19 cellular contexts compared by ENCODE assay signal in the genomic region with DNA sequence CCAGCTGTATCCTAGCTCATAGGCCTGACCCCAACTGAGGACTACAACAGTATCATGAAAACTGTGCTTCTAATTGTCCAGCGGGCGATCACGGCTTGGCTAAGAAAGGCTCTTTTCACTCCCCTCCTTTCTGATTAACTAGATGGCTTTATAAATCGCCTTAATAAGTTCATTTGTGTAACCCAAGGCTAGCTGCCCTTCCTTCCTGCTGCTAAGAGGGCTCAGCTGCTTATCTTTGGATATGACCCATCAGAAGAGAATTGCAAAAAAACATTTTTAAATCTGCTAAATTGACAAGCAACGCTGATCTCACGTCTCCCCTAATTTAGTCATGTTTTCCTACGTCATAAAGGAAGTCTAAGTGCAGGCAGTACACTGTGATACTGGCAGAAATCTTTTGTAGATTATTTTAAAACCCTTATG.
A peak's percentile ranks its signal among the peaks of the same experiment; 100 is the strongest.
DNase-seq lines count a peak whose midpoint lies in the region; ATAC-seq and TF ChIP-seq lines count a peak whose summit lies in the region.
"Had no signal": no experiment of that assay in that cellular context is flagged by ENCODE, and none has a peak within 500 bp of the region (broad histone marks: within the 10 kb centered on the region; RNA-seq: fewer than 3 reads in every experiment).

No MANE protein-coding gene starts in this region.

- H3K4me1 ChIP-seq in smooth muscle cell (ENCODE audit: low read depth): peaks cover 65% of the 10 kb centered on the region
- H3K4me1 ChIP-seq: left ventricle myocardium inferior had no signal

- peak overlapping the region; percentile 5 for H3K27ac ChIP-seq in angular gyrus (ENCODE audit: low read depth, low read length)
- peak overlapping the region; percentile 6 for H3K27ac ChIP-seq in layer of hippocampus (ENCODE audit: low read depth, low read length)
- H3K27ac ChIP-seq in smooth muscle cell (ENCODE audit: low read depth): peak overlapping the region; percentile 0
- H3K27ac ChIP-seq: 22Rv1, left ventricle myocardium inferior, tibial artery had no signal

- H2AFZ ChIP-seq in smooth muscle cell (ENCODE audit: low read depth): peak overlapping the region; percentile 26

- no peak for TF ChIP-seq CTCF in smooth muscle cell (IDR thresholded peaks at IDR 0.05; ENCODE audit: borderline replicate concordance, insufficient read depth, poor library complexity, severe bottlenecking)

- H3K9me3 ChIP-seq in smooth muscle cell (replicated peaks; ENCODE audit: low read depth): no peaks in the 10 kb centered on the region
- H3K9me3 ChIP-seq: left ventricle myocardium inferior, tibial artery had no signal

- DNase-seq in DMS 273 (lab: John Stamatoyannopoulos, UW; ENCODE audit: unreplicated experiment) (peak; percentile 39), DMS 273 treated with DMSO at 0.1 percent for 48 hours (lab: John Stamatoyannopoulos, UW) (no peak), smooth muscle cell (lab: John Stamatoyannopoulos, UW; ENCODE audit: unreplicated experiment) (no peak), HCEC 1CT (no peak), head of caudate nucleus (no peak)
- DNase-seq: activated CD8-positive, alpha-beta memory T cell treated with anti-CD3 and anti-CD28 coated beads, Interleukin-2, amount 10 ng/mL, durations not matched to agents 7 days and 5 days; C1 segment of cervical spinal cord; DMS79 treated with DMSO at 0.1 percent for 48 hours; left ventricle myocardium inferior; NCI-H1694 treated with DMSO at 0.1 percent for 48 hours; NCI-H446; tibial artery had no signal

- H3K36me3 ChIP-seq in smooth muscle cell (ENCODE audit: low read depth): no peaks in the 10 kb centered on the region
- H3K36me3 ChIP-seq: left ventricle myocardium inferior, tibial artery had no signal

- no peak overlapping the region for H3K9ac ChIP-seq in smooth muscle cell (ENCODE audit: low read depth)

- H3K4me2 ChIP-seq in smooth muscle cell: peak overlapping the region; percentile 1

- intact Hi-C loops in head of caudate nucleus (cut with DNase I): no loop called here

- no peak for ATAC-seq in HG03571 (IDR thresholded peaks at IDR 0.05; ENCODE audit: unreplicated experiment)
- ATAC-seq: activated CD4-positive, CD25-positive, alpha-beta regulatory T cell treated with anti-CD3 and anti-CD28 coated beads, Interleukin-2, amount 50 U/mL, for 24 hours; activated CD8-positive, alpha-beta memory T cell treated with anti-CD3 and anti-CD28 coated beads, Interleukin-2, amount 10 ng/mL, durations not matched to agents 7 days and 5 days; HCT116; stimulated activated memory B cell treated with anti-CD40 and anti-IgM and Interleukin-4, amounts not matched to agents 10 μg/mL and 1 μg/mL and 100 μg/mL, for 72 hours had no signal

- no peaks in the 10 kb centered on the region for H3K79me2 ChIP-seq in smooth muscle cell (ENCODE audit: low read depth)

- 67% methylated on average over 7 of the region's 7 CpGs for WGBS in smooth muscle cell (ENCODE audit: low lambda C conversion rate)

- H3F3A ChIP-seq in smooth muscle cell (ENCODE audit: low read depth): peaks cover 11% of the 10 kb centered on the region

- H3K4me3 ChIP-seq in smooth muscle cell: no peak overlapping the region
- H3K4me3 ChIP-seq: left ventricle myocardium inferior, tibial artery had no signal

- no peaks in the 10 kb centered on the region for H3K27me3 ChIP-seq in layer of hippocampus (ENCODE audit: control insufficient read depth, insufficient read depth, low read length)
- H3K27me3 ChIP-seq in smooth muscle cell (ENCODE audit: low read depth): no peaks in the 10 kb centered on the region

- no peaks in the 10 kb centered on the region for H4K20me1 ChIP-seq in smooth muscle cell (ENCODE audit: low read depth)
